1 cellular context compared by ENCODE assay signal in genomic region chr20:63537525-63538203, GRCh38.
TF ChIP-seq lines count a peak whose summit lies in the region.

No MANE protein-coding gene starts in this region.

TF ChIP-seq in HepG2, 621 proteins besides CTCF, POLR2A, EP300 and RAD21 (continued from another document and continues in another):
- TF ChIP-seq TCF7L2 (IDR thresholded peaks at IDR 0.05; ENCODE audit: low read depth, low read length) (no peak), ZBED4 (CRISPR knock-in tag; IDR thresholded peaks at IDR 0.05; ENCODE audit: borderline replicate concordance) (peak; percentile 88), ZNF484 (CRISPR knock-in tag; IDR thresholded peaks at IDR 0.05; ENCODE audit: borderline replicate concordance, low read depth) (no peak), ZNF142 (CRISPR knock-in tag; IDR thresholded peaks at IDR 0.05) (peak; percentile 87), ZNF20 (CRISPR knock-in tag; IDR thresholded peaks at IDR 0.05) (no peak), ZNF850 (CRISPR knock-in tag; conservative IDR thresholded peaks at IDR 0.05) (no peak), ZNF354B (CRISPR knock-in tag; IDR thresholded peaks at IDR 0.05) (no peak), ZBTB34 (CRISPR knock-in tag; IDR thresholded peaks at IDR 0.05) (peak; percentile 76; the same call in 1 of the 2 replicates), ZNF569 (CRISPR knock-in tag; IDR thresholded peaks at IDR 0.05; ENCODE audit: borderline replicate concordance) (no peak), ZNF816 (CRISPR knock-in tag; IDR thresholded peaks at IDR 0.05; ENCODE audit: borderline replicate concordance) (no peak), ZBTB26 (CRISPR knock-in tag; IDR thresholded peaks at IDR 0.05; ENCODE audit: borderline replicate concordance) (peak; percentile 90), SOX5 (CRISPR knock-in tag; IDR thresholded peaks at IDR 0.05; ENCODE audit: borderline replicate concordance) (peak; percentile 79), ZHX1 (CRISPR knock-in tag; IDR thresholded peaks at IDR 0.05; ENCODE audit: low read depth) (peak; percentile 95), SP1 (IDR thresholded peaks at IDR 0.05) (no peak), SP1 (CRISPR knock-in tag; IDR thresholded peaks at IDR 0.05) (peak; percentile 80; the same call in 1 of the 2 replicates), ZSCAN9 (CRISPR knock-in tag; IDR thresholded peaks at IDR 0.05; ENCODE audit: borderline replicate concordance) (peak; percentile 71; the same call in 1 of the 2 replicates), MLLT10 (CRISPR knock-in tag; IDR thresholded peaks at IDR 0.05) (no peak), ZNF136 (CRISPR knock-in tag; IDR thresholded peaks at IDR 0.05; ENCODE audit: low read depth) (peak; percentile 71; the same call in 1 of the 2 replicates), ARID3A (IDR thresholded peaks at IDR 0.05; ENCODE audit: low read depth, low read length) (0 out of 2 replicates have a peak, but pooled peaks have one; percentile 26), HNF1B (CRISPR knock-in tag; IDR thresholded peaks at IDR 0.05) (peak; percentile 91), SP4 (CRISPR knock-in tag; IDR thresholded peaks at IDR 0.05) (peak; percentile 80; the same call in 1 of the 2 replicates), SKI (IDR thresholded peaks at IDR 0.05; ENCODE audit: partially characterized antibody) (peak; percentile 38), PHB2 (IDR thresholded peaks at IDR 0.05; ENCODE audit: partially characterized antibody) (no peak), RFX1 (IDR thresholded peaks at IDR 0.05) (no peak), NR2C2 (CRISPR knock-in tag; IDR thresholded peaks at IDR 0.05; ENCODE audit: borderline replicate concordance) (peak; percentile 74), SPEN (CRISPR knock-in tag; IDR thresholded peaks at IDR 0.05; ENCODE audit: low read depth) (peak; percentile 87), ZKSCAN5 (CRISPR knock-in tag; IDR thresholded peaks at IDR 0.05) (0 out of 2 replicates have a peak, but pooled peaks have one; percentile 37), CEBPB (IDR thresholded peaks at IDR 0.05; ENCODE audit: borderline replicate concordance, low read depth, low read length) (no peak), SMYD3 (CRISPR knock-in tag; IDR thresholded peaks at IDR 0.05) (no peak), ZC3H13 (CRISPR knock-in tag; IDR thresholded peaks at IDR 0.05) (no peak), HIVEP1 (CRISPR knock-in tag; IDR thresholded peaks at IDR 0.05) (peak; percentile 99), MIER3 (CRISPR knock-in tag; IDR thresholded peaks at IDR 0.05; ENCODE audit: borderline replicate concordance) (peak; percentile 84; the same call in 1 of the 2 replicates), ZNF558 (CRISPR knock-in tag; IDR thresholded peaks at IDR 0.05; ENCODE audit: borderline replicate concordance) (no peak), TOE1 (CRISPR knock-in tag; IDR thresholded peaks at IDR 0.05) (peak; percentile 66; the same call in 1 of the 2 replicates), MAF1 (CRISPR knock-in tag; IDR thresholded peaks at IDR 0.05; ENCODE audit: borderline replicate concordance) (peak; percentile 79; the same call in 1 of the 2 replicates), PCBP2 (optimal IDR thresholded peaks at IDR 0.05; ENCODE audit: low read depth, low read length, poor library complexity, severe bottlenecking) (no peak), CENPX (CRISPR knock-in tag; IDR thresholded peaks at IDR 0.05) (no peak), NFRKB (IDR thresholded peaks at IDR 0.05) (no peak), MYPOP (CRISPR knock-in tag; IDR thresholded peaks at IDR 0.05) (peak; percentile 86; the same call in 1 of the 2 replicates)
